Comparison of ENCODE assay signal across 10 cellular contexts in the genomic region with DNA sequence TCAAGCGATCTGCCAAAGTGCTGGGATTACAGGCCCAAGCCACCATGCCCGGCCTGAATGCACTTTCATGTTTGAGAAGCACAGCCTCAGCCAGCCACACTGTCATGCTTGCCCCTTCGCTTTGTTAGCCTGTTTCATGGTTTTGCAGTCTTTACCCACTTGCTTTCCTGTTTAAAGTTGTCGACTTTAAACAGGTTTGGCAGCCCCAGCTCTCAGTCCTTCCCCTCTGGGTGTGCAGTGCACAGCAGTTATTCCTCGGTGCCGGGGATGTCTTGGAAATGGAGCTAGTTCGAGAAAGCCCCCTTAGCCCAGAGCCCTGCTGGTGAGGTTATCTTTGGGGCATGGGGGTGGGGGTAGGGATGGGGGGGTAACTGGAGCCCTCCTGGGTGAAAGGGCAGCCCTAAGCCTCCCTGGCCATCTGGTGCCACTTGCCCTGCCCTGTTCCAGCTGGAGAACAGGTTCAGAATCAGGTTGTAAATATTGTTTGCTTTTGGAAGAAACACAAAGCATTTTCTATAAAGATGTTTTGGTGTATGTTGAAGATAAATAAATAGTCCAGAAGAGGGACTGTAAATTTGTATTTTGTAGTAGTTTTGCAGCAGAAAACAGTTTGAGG. TPM values are rescaled to one million over a fixed set of nuclear protein-coding genes. Genes with fewer than 3 reads are reported as not detected.
A peak's percentile ranks its signal among the peaks of the same experiment; 100 is the strongest.
DNase-seq lines count a peak whose midpoint lies in the region; ATAC-seq and TF ChIP-seq lines count a peak whose summit lies in the region.
"Had no signal": no experiment of that assay in that cellular context is flagged by ENCODE, and none has a peak within 500 bp of the region (broad histone marks: within the 10 kb centered on the region; RNA-seq: fewer than 3 reads in every experiment).

No MANE protein-coding gene starts in this region.

- 46 to 67% methylated on average over 7 of the region's 7 CpGs for WGBS in lung, 2 donors
- WGBS in transverse colon (ENCODE audit: low coverage in 1 of 2), 2 donors = 46 to 68% methylated on average over 3 to 7 of the region's 7 CpGs

- TF ChIP-seq POLR2A in transverse colon (IDR thresholded peaks at IDR 0.05) = no peak

- no peak for TF ChIP-seq EP300 in transverse colon (IDR thresholded peaks at IDR 0.05; ENCODE audit: low read depth)

- peak overlapping the region; percentile 94 for H3K27ac Mint-ChIP-seq in activated naive CD4-positive, alpha-beta T cell treated with anti-CD3 and anti-CD28 coated beads, Interleukin-2, amount 10 ng/mL, durations not matched to agents 7 days and 5 days
- H3K27ac Mint-ChIP-seq in activated naive CD8-positive, alpha-beta T cell = peak overlapping the region; percentile 100

- H3K36me3 ChIP-seq in lung (ENCODE audit: control insufficient read depth in 2 of 2, insufficient read depth in 2 of 2, low read length in 2 of 2) (peaks cover 0 to 29% of the 10 kb centered on the region in 2 donors), transverse colon (no peaks in the 10 kb centered on the region), ascending aorta (peaks cover 0 to 20% of the 10 kb centered on the region in 2 donors)

- CTCF ChIA-PET in activated naive CD4-positive, alpha-beta T cell treated with anti-CD3 and anti-CD28 coated beads, Interleukin-2, amount 10 ng/mL, durations not matched to agents 7 days and 5 days (lab: Charles Lee) = interaction anchor here (2.1 to 39.3 kb wide), 4 partner anchors 9 to 37 kb away, joined by 7 to 986 read pairs (median 12); no protein-coding TSS in a partner anchor

- in situ Hi-C loops in transverse colon (cut with MboI; ENCODE audit: low pct_ligation_motif_present in 1 of 4, low pct_unique_long_range_greater_than_20kb in 1 of 4, low sequenced_read_pairs in 3 of 4) = no loop called here

- TF ChIP-seq CTCF in lung (IDR thresholded peaks at IDR 0.05; ENCODE audit: control extremely low read depth, extremely low read depth) (no peak), transverse colon (IDR thresholded peaks at IDR 0.05) (no peak), ascending aorta (IDR thresholded peaks at IDR 0.05) (no peak)

- intact Hi-C loops in transverse colon (cut with DNase I; ENCODE audit: low total_unique reads) (no loop called here), ascending aorta (cut with DNase I) (no loop called here)

- DNase-seq in activated naive CD4-positive, alpha-beta T cell treated with anti-CD3 and anti-CD28 coated beads, Interleukin-2, amount 10 ng/mL, durations not matched to agents 7 days and 5 days = peak; percentile 51
- DNase-seq in activated naive CD4-positive, alpha-beta T cell treated with Interleukin-2 at 50 U/mL for 16 hours = no peak
- DNase-seq in lung (ENCODE audit: low spot score) (no peak), transverse colon (no peak), ascending aorta (ENCODE audit: low spot score in 2 of 2) (no peak)
- no peak for DNase-seq in effector CD4-positive, alpha-beta T cell
- DNase-seq: DND-41, KG1 had no signal

- H3K9me3 ChIP-seq in lung (ENCODE audit: control insufficient read depth in 2 of 2, insufficient read depth in 1 of 2, low read length in 1 of 2) (no peaks in the 10 kb centered on the region), transverse colon (no peaks in the 10 kb centered on the region), ascending aorta (no peaks in the 10 kb centered on the region)

- peaks cover 54% of the 10 kb centered on the region for H3K36me3 Mint-ChIP-seq in activated naive CD4-positive, alpha-beta T cell treated with anti-CD3 and anti-CD28 coated beads, Interleukin-2, amount 10 ng/mL, durations not matched to agents 7 days and 5 days
- peaks cover 3% of the 10 kb centered on the region for H3K36me3 Mint-ChIP-seq in activated naive CD8-positive, alpha-beta T cell

- ATAC-seq in lung (ENCODE audit: insufficient read depth, low FRiP score) = no peak
- no peak for ATAC-seq in HG02970 (IDR thresholded peaks at IDR 0.05; ENCODE audit: low FRiP score, unreplicated experiment)

- H3K27me3 Mint-ChIP-seq in activated naive CD4-positive, alpha-beta T cell treated with anti-CD3 and anti-CD28 coated beads, Interleukin-2, amount 10 ng/mL, durations not matched to agents 7 days and 5 days = no peaks in the 10 kb centered on the region
- H3K27me3 Mint-ChIP-seq in activated naive CD8-positive, alpha-beta T cell = no peaks in the 10 kb centered on the region

- H3K27ac ChIP-seq in lung (ENCODE audit: low read depth in 1 of 2, low read length in 1 of 2) (peak overlapping the region; percentile 41 to 84), transverse colon (peak overlapping the region; percentile 84 to 100 (median 85)), ascending aorta (no peak overlapping the region)

- H3K4me3 ChIP-seq in lung (no peak overlapping the region), transverse colon (peak overlapping the region in 1 of 4 donors; percentile 1), ascending aorta (no peak overlapping the region)

- H3K27me3 ChIP-seq in lung (ENCODE audit: control insufficient read depth, insufficient read depth) = no peaks in the 10 kb centered on the region
- no peaks in the 10 kb centered on the region for H3K27me3 ChIP-seq in transverse colon
- H3K27me3 ChIP-seq in ascending aorta = no peaks in the 10 kb centered on the region

- H3K4me3 Mint-ChIP-seq in activated naive CD4-positive, alpha-beta T cell treated with anti-CD3 and anti-CD28 coated beads, Interleukin-2, amount 10 ng/mL, durations not matched to agents 7 days and 5 days = peak overlapping the region; percentile 67
- peak overlapping the region; percentile 94 for H3K4me3 Mint-ChIP-seq in activated naive CD8-positive, alpha-beta T cell

- H3K9me3 Mint-ChIP-seq in activated naive CD4-positive, alpha-beta T cell treated with anti-CD3 and anti-CD28 coated beads, Interleukin-2, amount 10 ng/mL, durations not matched to agents 7 days and 5 days = no peaks in the 10 kb centered on the region
- no peaks in the 10 kb centered on the region for H3K9me3 Mint-ChIP-seq in activated naive CD8-positive, alpha-beta T cell (ENCODE audit: low read depth)

- H3K4me1 Mint-ChIP-seq in activated naive CD4-positive, alpha-beta T cell treated with anti-CD3 and anti-CD28 coated beads, Interleukin-2, amount 10 ng/mL, durations not matched to agents 7 days and 5 days = peaks cover 99% of the 10 kb centered on the region
- peaks cover 97% of the 10 kb centered on the region for H3K4me1 Mint-ChIP-seq in activated naive CD8-positive, alpha-beta T cell (ENCODE audit: low read depth)

- H3K4me1 ChIP-seq in lung (ENCODE audit: control insufficient read depth in 2 of 2, insufficient read depth in 2 of 2, low read length in 2 of 2) = peaks cover 26 to 54% of the 10 kb centered on the region in 2 donors
- H3K4me1 ChIP-seq in transverse colon = peaks cover 39 to 100% (median 78%) of the 10 kb centered on the region in 4 donors
- peaks cover 11 to 13% of the 10 kb centered on the region in 2 donors for H3K4me1 ChIP-seq in ascending aorta

RNA-seq across cellular contexts. Expression of a gene that starts 14.8 kb away (rescaled TPM):
- total RNA-seq in lung (100 to 1,000 TPM in 1 of 2 donors, 10 to 100 TPM in 1; 67.3 to 164 TPM), transverse colon (10 to 100 TPM; 18.9 to 72.9 (median 55.8) TPM), ascending aorta (161 TPM)
- 100 to 1,000 TPM in 1 of 2 donors, 10 to 100 TPM in 1; 40.9 to 187 TPM for polyA plus RNA-seq in lung

Comparison
In these comparisons a context has a peak if more than half of its experiments do, and no peak if none do; other contexts are left out.
1. H3K27ac ChIP-seq: peak in lung (2 of 2) and transverse colon (4 of 4); none in ascending aorta (0 of 2).